Comparison of ENCODE assay signal across 8 cellular contexts in genomic region chr3:125141596-125142417, GRCh38.
DNase-seq lines count a peak whose midpoint lies in the region; ATAC-seq and TF ChIP-seq lines count a peak whose summit lies in the region.

No MANE protein-coding gene starts in this region.

- peak; percentile 40 for DNase-seq in AG10803 (ENCODE audit: low read depth)
- peak; percentile 57 to 64 for DNase-seq in activated CD4-positive, alpha-beta T cell treated with anti-CD3 and anti-CD28 coated beads for 4 hours
- peak; percentile 38 for DNase-seq in effector CD4-positive, alpha-beta T cell
- DNase-seq in midbrain (lab: John Stamatoyannopoulos, UW): peak; percentile 33
- peak; percentile 81 for DNase-seq in stimulated activated CD8-positive, alpha-beta memory T cell treated with anti-CD3 and anti-CD28 coated beads, Interleukin-4, amount 100 ng/mL, for 48 hours
- DNase-seq in putamen (ENCODE audit: low spot score): no peak

- peak; percentile 56 for TF ChIP-seq POLR2A in GM19099 (IDR thresholded peaks at IDR 0.05; ENCODE audit: extremely low read depth, insufficient read length, low read depth)

- H3K4me3 ChIP-seq in AG10803 (ENCODE audit: low read length): peak overlapping the region; percentile 26; the same call in 1 of the 2 replicates

- peak; percentile 21; the same call in 1 of the 2 replicates for TF ChIP-seq CTCF in AG10803 (conservative IDR thresholded peaks at IDR 0.05; ENCODE audit: low read length)

- peak; percentile 70 for ATAC-seq in HG03432 (IDR thresholded peaks at IDR 0.05; ENCODE audit: unreplicated experiment)
